Comparison of ENCODE assay signal across 1 cellular context in the genomic region with DNA sequence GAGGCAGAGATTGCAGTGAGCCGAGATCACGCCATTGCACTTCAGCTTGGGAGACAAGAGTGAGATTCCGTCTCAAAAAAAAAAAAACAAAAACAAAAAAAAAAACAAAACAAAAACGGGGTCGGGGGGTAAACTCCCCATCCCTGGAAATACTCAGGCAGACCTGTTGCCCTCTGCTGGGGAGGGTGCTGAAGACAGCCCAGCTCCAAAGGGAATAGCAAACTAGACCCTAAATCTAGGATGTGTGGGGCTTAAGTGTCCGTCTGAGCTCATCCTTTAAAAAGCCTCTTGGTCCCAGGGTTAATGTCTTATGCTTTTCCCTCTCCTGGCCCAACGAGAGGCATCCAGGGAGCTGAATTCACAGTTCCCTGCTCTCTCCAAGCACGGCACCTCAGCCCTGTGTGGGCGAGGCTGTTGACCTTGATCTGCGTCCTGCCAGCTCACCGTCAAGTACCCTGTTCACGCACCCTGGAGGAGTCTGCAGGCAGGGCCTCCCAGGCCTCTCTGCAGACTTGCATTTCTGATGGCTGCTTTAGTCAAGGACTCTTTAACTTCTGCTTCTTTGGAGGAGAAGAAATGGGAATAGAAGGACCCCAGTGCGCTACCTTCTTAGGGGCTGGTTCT.
TF ChIP-seq lines count a peak whose summit lies in the region.

No MANE protein-coding gene starts in this region.

TF ChIP-seq in K562, 482 proteins besides CTCF, POLR2A, EP300 and RAD21 (continued from another document):
- TF ChIP-seq BRD9 (IDR thresholded peaks at IDR 0.05; ENCODE audit: low read depth, partially characterized antibody) (no peak), SETDB1 (IDR thresholded peaks at IDR 0.05; ENCODE audit: low read length) (no peak), ZBTB33 (CRISPR knock-in tag; IDR thresholded peaks at IDR 0.05) (no peak)
